Comparison of ENCODE assay signal across 11 cellular contexts in the genomic region with DNA sequence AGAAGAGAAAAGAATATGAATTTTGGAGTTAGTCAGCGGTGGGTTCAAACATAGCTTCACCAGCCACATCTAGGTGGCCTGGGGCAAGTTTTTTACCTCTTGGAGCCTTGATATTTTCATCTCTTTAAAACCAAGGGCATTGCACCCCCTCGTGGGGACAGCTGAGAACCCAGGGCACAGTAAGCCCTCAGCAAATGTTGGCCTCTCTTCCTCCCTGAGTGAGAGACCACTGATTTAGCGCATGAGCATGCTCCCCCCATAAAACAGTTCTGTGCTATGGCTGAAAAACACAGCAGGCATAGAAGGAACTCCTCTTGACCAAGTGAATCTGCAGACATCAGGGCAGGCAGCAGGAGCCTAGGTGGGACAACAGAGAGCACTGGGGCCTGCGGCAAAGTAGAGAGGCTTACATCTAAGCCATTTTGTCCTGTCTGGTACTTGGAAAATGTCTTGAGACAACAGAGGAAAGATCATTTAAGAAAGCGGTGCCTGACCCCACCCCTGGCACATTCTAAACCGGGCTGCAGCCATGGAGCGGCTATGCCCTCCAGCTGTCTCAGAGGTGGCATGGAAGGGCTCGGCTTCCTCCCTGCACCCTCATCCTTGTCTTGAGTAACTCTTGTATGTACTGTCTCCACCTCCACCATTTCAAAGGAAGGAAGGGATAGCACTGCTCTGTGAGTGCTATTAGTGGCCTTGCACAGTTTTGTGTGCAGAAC.
DNase-seq lines count a peak whose midpoint lies in the region; ATAC-seq, FAIRE-seq and TF ChIP-seq lines count a peak whose summit lies in the region.
"Had no signal": no experiment of that assay in that cellular context is flagged by ENCODE, and none has a peak within 500 bp of the region (broad histone marks: within the 10 kb centered on the region; RNA-seq: fewer than 3 reads in every experiment).

No MANE protein-coding gene starts in this region.

- no peak for FAIRE-seq in HepG2 (lab: Jason Lieb, UNC)

- no peak for TF ChIP-seq RAD21 in HepG2 (CRISPR knock-in tag; IDR thresholded peaks at IDR 0.05)

- ATAC-seq in HepG2, result peak; percentile 33; the same call in 2 of the 3 replicates

- in situ Hi-C loops in astrocyte of the cerebellum (cut with HindIII; ENCODE audit: low sequenced_read_pairs), result no loop called here
- in situ Hi-C loops in HepG2 (cut with HindIII; ENCODE audit: extremely low pct_ligation_motif_present, low pct_unique_long_range_greater_than_20kb), result loop anchor here (5.0 kb wide), 1 partner anchor 148 kb away; no protein-coding TSS in a partner anchor

- TF ChIP-seq CTCF in DOHH2 (IDR thresholded peaks at IDR 0.05; ENCODE audit: low read depth, low read length, poor library complexity, severe bottlenecking) (peak; percentile 45), astrocyte of the cerebellum (IDR thresholded peaks at IDR 0.05; ENCODE audit: low read depth, low read length, missing control alignments) (peak; percentile 43), HepG2 (CRISPR knock-in tag; IDR thresholded peaks at IDR 0.05) (peak; percentile 51)

- H3K4me3 ChIP-seq in DOHH2 (ENCODE audit: low read length) (no peak overlapping the region), astrocyte of the cerebellum (ENCODE audit: low read depth, low read length) (no peak overlapping the region), HepG2 (replicated peaks in 1 of 3; ENCODE audit: insufficient read depth in 1 of 3, low read depth in 2 of 3, low read length in 3 of 3) (no peak overlapping the region)

- H3K27me3 ChIP-seq in DOHH2 (ENCODE audit: control insufficient read depth, low read length), result peaks cover 8% of the 10 kb centered on the region; the same call in 1 of the 2 replicates
- no peaks in the 10 kb centered on the region; a peak in 3 of 5 replicates for H3K27me3 ChIP-seq in HepG2 (ENCODE audit: control insufficient read depth in 1 of 2, insufficient read depth in 2 of 2, low read length in 2 of 2)

- no peak overlapping the region for H3K9ac ChIP-seq in HepG2 (ENCODE audit: insufficient read depth, low read depth, low read length)

- H3K9me3 ChIP-seq in DOHH2 (ENCODE audit: control insufficient read depth, insufficient read depth, low read length) (no peaks in the 10 kb centered on the region; the same call in none of the 2 replicates), HepG2 (ENCODE audit: low read length) (no peaks in the 10 kb centered on the region; the same call in 1 of the 2 replicates)

- DNase-seq in HEK293T (ENCODE audit: extremely low spot score), result peak; percentile 21
- no peak for DNase-seq in astrocyte of the cerebellum (ENCODE audit: low read depth)
- DNase-seq in HepG2 (ENCODE audit: low spot score), result peak; percentile 20
- no peak for DNase-seq in mesenteric fat pad (ENCODE audit: low spot score)
- no peak for DNase-seq in DMS153 (lab: John Stamatoyannopoulos, UW)
- DNase-seq in HCEC 1CT, result no peak
- DNase-seq in NCI-H2029 treated with DMSO at 0.1 percent for 48 hours (lab: John Stamatoyannopoulos, UW), result no peak
- DNase-seq: activated CD4-positive, alpha-beta T cell treated with anti-CD3 and anti-CD28 coated beads, Interleukin-2, amount 10 ng/mL, durations not matched to agents 7 days and 5 days; effector CD4-positive, alpha-beta T cell; NCI-H2171 treated with DMSO at 0.1 percent for 48 hours had no signal

- H4K20me1 ChIP-seq in DOHH2 (ENCODE audit: control insufficient read depth, insufficient read depth, low read depth, low read length), result no peaks in the 10 kb centered on the region
- H4K20me1 ChIP-seq in HepG2 (ENCODE audit: insufficient read depth, low read length), result no peaks in the 10 kb centered on the region

- no peaks in the 10 kb centered on the region for H3K36me3 ChIP-seq in DOHH2 (ENCODE audit: control insufficient read depth, low read length)
- no peaks in the 10 kb centered on the region for H3K36me3 ChIP-seq in HepG2 (replicated peaks in 1 of 2; ENCODE audit: control insufficient read depth in 1 of 2, insufficient read depth in 2 of 2, low read length in 2 of 2)

- H3K79me2 ChIP-seq in DOHH2 (ENCODE audit: control insufficient read depth, low read length), result no peaks in the 10 kb centered on the region
- H3K79me2 ChIP-seq in HepG2 (ENCODE audit: insufficient read depth, low read length), result no peaks in the 10 kb centered on the region

- TF ChIP-seq EP300 in HepG2 (IDR thresholded peaks at IDR 0.05; ENCODE audit: low read depth in 2 of 2, low read length in 2 of 2), result no peak
- no peak for TF ChIP-seq EP300 in HepG2 (CRISPR knock-in tag; IDR thresholded peaks at IDR 0.05; ENCODE audit: borderline replicate concordance)

- H3K4me2 ChIP-seq in DOHH2 (ENCODE audit: low read length) (no peak overlapping the region), HepG2 (ENCODE audit: low read depth, low read length) (no peak overlapping the region)

- no peak overlapping the region for H2AFZ ChIP-seq in HepG2 (ENCODE audit: low read length)

- TF ChIP-seq POLR2A in HepG2 (IDR thresholded peaks at IDR 0.05; ENCODE audit: insufficient read depth in 1 of 2, low read depth in 2 of 2, low read length in 2 of 2), result no peak

- intact Hi-C loops in HepG2 (cut with micrococcal nuclease; ENCODE audit: unreplicated experiment), result no loop called here

- H3F3A ChIP-seq in DOHH2 (ENCODE audit: control insufficient read depth, insufficient read depth), result no peaks in the 10 kb centered on the region

- H3K4me1 ChIP-seq in DOHH2 (ENCODE audit: control insufficient read depth, low read length) (peaks cover 3% of the 10 kb centered on the region; the same call in 1 of the 2 replicates), HepG2 (ENCODE audit: insufficient read depth, low read length) (0 out of 2 replicates have a peak, but pooled peaks cover 6% of the 10 kb centered on the region)

- no peaks in the 10 kb centered on the region for H3K9me2 ChIP-seq in DOHH2 (replicated peaks; ENCODE audit: control insufficient read depth, low read length)

- H3K27ac ChIP-seq in DOHH2 (ENCODE audit: low read depth, low read length), result no peak overlapping the region
- no peak overlapping the region for H3K27ac ChIP-seq in HepG2 (ENCODE audit: extremely low read length, insufficient read depth, low read length)

- 40% methylated on average over 5 of the region's 8 CpGs for WGBS in HepG2 (ENCODE audit: low lambda C conversion rate)

- CTCF ChIA-PET in HEK293T (lab: Yijun Ruan, JAX) (no interaction called here), HepG2 (lab: Yijun Ruan, JAX; ENCODE audit: low intra/inter-chr PET ratio, low total read pairs) (interaction anchor here (1.6 kb wide), 2 partner anchors 146 to 295 kb away, joined by 7 to 10 read pairs; no protein-coding TSS in a partner anchor)

- POLR2A ChIA-PET in HEK293T (lab: Yijun Ruan, JAX), result no interaction called here
- POLR2A ChIA-PET in HepG2 (lab: Yijun Ruan, JAX), result no interaction called here

- no TSS peak for BruUV-seq in HepG2 (replicated peaks; lab: Mats Ljungman, UMichigan)

TF ChIP-seq in HEK293T, 16 proteins besides CTCF, POLR2A, EP300 and RAD21:
- TF ChIP-seq ELF4 (IDR thresholded peaks at IDR 0.05), result no peak

TF ChIP-seq in HepG2, 621 proteins besides CTCF, POLR2A, EP300 and RAD21:
- no peak for TF ChIP-seq AGO2 (optimal IDR thresholded peaks at IDR 0.05; ENCODE audit: low read depth, low read length)
- peak; percentile 57 for TF ChIP-seq STAG1 (CRISPR knock-in tag; IDR thresholded peaks at IDR 0.05)
- TF ChIP-seq SMC3 (IDR thresholded peaks at IDR 0.05; ENCODE audit: low read length), result peak; percentile 27; the same call in 1 of the 2 replicates
- TF ChIP-seq NFIC (IDR thresholded peaks at IDR 0.05; ENCODE audit: low read length), result no peak
- TF ChIP-seq, protein P1, sequence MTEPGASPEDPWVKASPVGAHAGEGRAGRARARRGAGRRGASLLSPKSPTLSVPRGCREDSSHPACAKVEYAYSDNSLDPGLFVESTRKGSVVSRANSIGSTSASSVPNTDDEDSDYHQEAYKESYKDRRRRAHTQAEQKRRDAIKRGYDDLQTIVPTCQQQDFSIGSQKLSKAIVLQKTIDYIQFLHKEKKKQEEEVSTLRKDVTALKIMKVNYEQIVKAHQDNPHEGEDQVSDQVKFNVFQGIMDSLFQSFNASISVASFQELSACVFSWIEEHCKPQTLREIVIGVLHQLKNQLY (CRISPR knock-in tag; IDR thresholded peaks at IDR 0.05), result no peak
- TF ChIP-seq, protein P2, sequence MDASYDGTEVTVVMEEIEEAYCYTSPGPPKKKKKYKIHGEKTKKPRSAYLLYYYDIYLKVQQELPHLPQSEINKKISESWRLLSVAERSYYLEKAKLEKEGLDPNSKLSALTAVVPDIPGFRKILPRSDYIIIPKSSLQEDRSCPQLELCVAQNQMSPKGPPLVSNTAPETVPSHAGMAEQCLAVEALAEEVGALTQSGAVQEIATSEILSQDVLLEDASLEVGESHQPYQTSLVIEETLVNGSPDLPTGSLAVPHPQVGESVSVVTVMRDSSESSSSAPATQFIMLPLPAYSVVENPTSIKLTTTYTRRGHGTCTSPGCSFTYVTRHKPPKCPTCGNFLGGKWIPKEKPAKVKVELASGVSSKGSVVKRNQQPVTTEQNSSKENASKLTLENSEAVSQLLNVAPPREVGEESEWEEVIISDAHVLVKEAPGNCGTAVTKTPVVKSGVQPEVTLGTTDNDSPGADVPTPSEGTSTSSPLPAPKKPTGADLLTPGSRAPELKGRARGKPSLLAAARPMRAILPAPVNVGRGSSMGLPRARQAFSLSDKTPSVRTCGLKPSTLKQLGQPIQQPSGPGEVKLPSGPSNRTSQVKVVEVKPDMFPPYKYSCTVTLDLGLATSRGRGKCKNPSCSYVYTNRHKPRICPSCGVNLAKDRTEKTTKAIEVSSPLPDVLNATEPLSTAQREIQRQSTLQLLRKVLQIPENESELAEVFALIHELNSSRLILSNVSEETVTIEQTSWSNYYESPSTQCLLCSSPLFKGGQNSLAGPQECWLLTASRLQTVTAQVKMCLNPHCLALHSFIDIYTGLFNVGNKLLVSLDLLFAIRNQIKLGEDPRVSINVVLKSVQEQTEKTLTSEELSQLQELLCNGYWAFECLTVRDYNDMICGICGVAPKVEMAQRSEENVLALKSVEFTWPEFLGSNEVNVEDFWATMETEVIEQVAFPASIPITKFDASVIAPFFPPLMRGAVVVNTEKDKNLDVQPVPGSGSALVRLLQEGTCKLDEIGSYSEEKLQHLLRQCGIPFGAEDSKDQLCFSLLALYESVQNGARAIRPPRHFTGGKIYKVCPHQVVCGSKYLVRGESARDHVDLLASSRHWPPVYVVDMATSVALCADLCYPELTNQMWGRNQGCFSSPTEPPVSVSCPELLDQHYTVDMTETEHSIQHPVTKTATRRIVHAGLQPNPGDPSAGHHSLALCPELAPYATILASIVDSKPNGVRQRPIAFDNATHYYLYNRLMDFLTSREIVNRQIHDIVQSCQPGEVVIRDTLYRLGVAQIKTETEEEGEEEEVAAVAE (CRISPR knock-in tag; IDR thresholded peaks at IDR 0.05; ENCODE audit: borderline replicate concordance), result no peak

Comparison
In these comparisons a context has a peak if more than half of its experiments do, and no peak if none do; other contexts are left out.
1. DNase-seq: peak in HEK293T (single experiment) and HepG2 (single experiment); none in astrocyte of the cerebellum (single experiment), mesenteric fat pad (single experiment), DMS153 (single experiment), HCEC 1CT (single experiment) and NCI-H2029 treated with DMSO at 0.1 percent for 48 hours (single experiment).
2. Peak in every context shown above with its lines, with median percentiles within 50 percentile points of each other: CTCF ChIP-seq.